In the genomic region with DNA sequence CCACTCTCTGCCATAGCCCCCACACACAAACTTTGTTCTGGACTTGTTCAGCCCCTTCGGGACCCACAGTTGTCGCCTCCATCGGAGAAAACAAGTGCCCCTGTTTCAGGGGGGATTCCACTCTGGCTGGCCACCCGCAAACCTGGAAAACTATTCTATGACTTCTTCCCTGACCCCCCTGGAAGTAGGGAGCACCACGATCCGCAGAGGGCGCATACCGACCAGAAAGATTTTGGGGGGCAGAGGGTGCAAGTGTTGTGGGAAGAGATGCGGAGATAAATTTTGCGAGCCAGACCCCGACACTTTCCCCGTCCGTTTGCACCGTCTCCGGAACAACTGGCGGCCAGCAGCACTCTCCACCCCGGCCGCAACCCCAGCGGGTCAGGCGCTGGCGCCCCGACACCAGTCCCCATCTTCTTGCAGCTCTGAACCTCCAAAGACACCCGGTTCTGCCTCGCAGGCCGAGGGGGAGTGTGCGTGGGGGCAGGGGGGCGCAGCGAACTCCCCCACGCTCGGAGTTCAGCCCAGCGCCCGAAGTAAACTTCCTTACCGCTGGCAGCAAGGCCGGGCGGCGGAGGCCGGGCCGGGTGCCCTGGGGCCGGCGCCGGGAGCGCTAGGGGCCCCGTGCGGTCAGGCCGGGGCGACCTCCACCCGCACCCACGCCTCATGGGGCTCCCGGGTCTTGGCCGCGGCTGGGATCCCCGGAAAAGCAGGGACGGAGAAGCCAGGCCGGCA, we compare ENCODE assay signal across 9 cellular contexts. TPM values are rescaled to one million over a fixed set of nuclear protein-coding genes. Genes with fewer than 3 reads are reported as not detected.
DNase-seq lines count a peak whose midpoint lies in the region; ATAC-seq and TF ChIP-seq lines count a peak whose summit lies in the region.
"Had no signal": no experiment of that assay in that cellular context is flagged by ENCODE, and none has a peak within 500 bp of the region (broad histone marks: within the 10 kb centered on the region; RNA-seq: fewer than 3 reads in every experiment).

No MANE protein-coding gene starts in this region.

- ATAC-seq in HG02938 (IDR thresholded peaks at IDR 0.05; ENCODE audit: unreplicated experiment) (no peak), GM18861 (IDR thresholded peaks at IDR 0.05; ENCODE audit: unreplicated experiment) (no peak)
- ATAC-seq: left lung had no signal

- H3K79me2 ChIP-seq in GM23248 (ENCODE audit: insufficient read depth): peaks cover 76% of the 10 kb centered on the region

- peaks cover 19% of the 10 kb centered on the region; the same call in 1 of the 2 replicates for H3F3A ChIP-seq in GM23248 (ENCODE audit: insufficient read depth)

- H3K9me2 ChIP-seq in GM23248 (ENCODE audit: insufficient read depth): no peaks in the 10 kb centered on the region

- H3K4me1 ChIP-seq in GM23248 (ENCODE audit: insufficient read depth) (peaks cover 34% of the 10 kb centered on the region), ascending aorta (peaks cover 11 to 12% of the 10 kb centered on the region in 2 donors), iPS-18a (ENCODE audit: control insufficient read depth, low read depth, low read length) (peaks cover 47% of the 10 kb centered on the region)

- in situ Hi-C loops in GM23248 (cut with MboI): loop anchor here (25.0 kb wide), 1 partner anchor 412 kb away; no protein-coding TSS in a partner anchor

- 10 to 11% methylated on average over 44 to 49 of the region's 54 CpGs for WGBS in GM23248 (ENCODE audit: low coverage in 1 of 2, low lambda C conversion rate in 2 of 2, missing lambda C conversion rate in 2 of 2), 2 experiments

- TF ChIP-seq CTCF in ascending aorta (IDR thresholded peaks at IDR 0.05): no peak

- H3K27me3 ChIP-seq in GM23248 (replicated peaks; ENCODE audit: insufficient read depth) (no peaks in the 10 kb centered on the region), ascending aorta (peaks cover 23% of the 10 kb centered on the region), iPS-18a (ENCODE audit: control insufficient read depth, insufficient read depth, low read length) (peaks cover 14% of the 10 kb centered on the region)

- no peaks in the 10 kb centered on the region for H3K9me3 ChIP-seq in GM23248 (ENCODE audit: low read depth)
- H3K9me3 ChIP-seq in ascending aorta: no peaks in the 10 kb centered on the region
- no peaks in the 10 kb centered on the region for H3K9me3 ChIP-seq in iPS-18a (ENCODE audit: control insufficient read depth, low read depth, low read length)
- H3K9me3 ChIP-seq: left lung had no signal

- H4K20me1 ChIP-seq in GM23248 (ENCODE audit: insufficient read depth): no peaks in the 10 kb centered on the region

- H3K9ac ChIP-seq in GM23248 (peak overlapping the region; percentile 94), iPS-18a (ENCODE audit: low read length) (peak overlapping the region; percentile 92)

- H3K36me3 ChIP-seq in GM23248 (ENCODE audit: low read depth) (no peaks in the 10 kb centered on the region), ascending aorta (no peaks in the 10 kb centered on the region), iPS-18a (ENCODE audit: control insufficient read depth, low read depth, low read length) (peaks cover 8% of the 10 kb centered on the region)
- H3K36me3 ChIP-seq: left lung had no signal

- peak overlapping the region; percentile 94 for H3K4me2 ChIP-seq in GM23248 (ENCODE audit: unreplicated experiment)

- intact Hi-C loops in ascending aorta (cut with DNase I): no loop called here

- H3K4me3 ChIP-seq in GM23248: peak overlapping the region; percentile 97
- peak overlapping the region; percentile 47 to 68 for H3K4me3 ChIP-seq in ascending aorta
- H3K4me3 ChIP-seq in iPS-18a (ENCODE audit: low read length): peak overlapping the region; percentile 74
- H3K4me3 ChIP-seq in skeletal muscle cell (ENCODE audit: low read depth, low read length): peak overlapping the region; percentile 76
- H3K4me3 ChIP-seq: left lung had no signal

- DNase-seq in GM23248 (peak; percentile 61), ascending aorta (ENCODE audit: low spot score in 2 of 2) (no peak), skeletal muscle cell (ENCODE audit: low read depth) (no peak), medulla oblongata (ENCODE audit: extremely low spot score) (no peak)
- DNase-seq in stimulated activated CD4-positive, alpha-beta T cell treated with anti-CD3 and anti-CD28 coated beads, Interleukin-12 subunit alpha, Interleukin-12 subunit beta, amount 100 ng/mL, for 4 hours: no peak

- H2AFZ ChIP-seq in GM23248: peak overlapping the region; percentile 89

- H3K27ac ChIP-seq in GM23248: peak overlapping the region; percentile 94
- no peak overlapping the region for H3K27ac ChIP-seq in ascending aorta
- H3K27ac ChIP-seq in iPS-18a (ENCODE audit: low read length): peak overlapping the region; percentile 63
- H3K27ac ChIP-seq: left lung had no signal

RNA-seq across cellular contexts. Expression of a gene that starts 0.7 kb away (rescaled TPM):
- 1.8 and 2.6 TPM in 2 replicates for total RNA-seq in GM23248 (2014; rRNA removed; shearing (Covaris generic))
- polyA plus RNA-seq in GM23248 (2016; fragmentation: Nextera tagmentation; extraction: Ambion mirVana): 1.7 and 1.8 TPM in 2 replicates
- total RNA-seq in ascending aorta: not detected
- total RNA-seq: left lung had no signal

Comparison
In these comparisons a context has a peak if more than half of its experiments do, and no peak if none do; other contexts are left out.
1. H3K27ac ChIP-seq: peak in GM23248 (single experiment) and iPS-18a (single experiment); none in ascending aorta (0 of 2).
2. Peak in every context shown above with its lines, with median percentiles within 50 percentile points of each other: H3K4me3 ChIP-seq.